ENCODE assay signal across 2 cellular contexts in the genomic region with DNA sequence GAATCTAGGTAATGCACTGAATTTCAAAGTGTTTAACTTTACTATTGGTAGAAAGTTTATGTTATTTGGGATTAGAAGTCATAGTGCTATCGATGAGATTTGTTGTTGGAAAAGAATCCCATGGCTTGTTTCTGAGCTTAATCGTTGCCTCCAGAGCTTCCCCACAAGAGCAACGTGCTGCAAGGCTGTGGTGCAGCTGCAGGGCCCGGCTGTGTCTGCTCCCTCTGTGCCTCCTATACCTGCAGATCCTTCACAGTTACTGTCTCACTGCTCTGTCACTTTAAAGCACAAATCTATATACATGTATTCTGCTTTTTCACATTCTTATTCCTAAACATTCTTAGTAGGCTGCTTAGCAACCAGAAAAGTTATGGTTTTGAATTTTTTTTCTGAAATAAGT.
TF ChIP-seq lines count a peak whose summit lies in the region.

No MANE protein-coding gene starts in this region.

TF ChIP-seq in GM23338, 12 proteins besides CTCF, POLR2A, EP300 and RAD21 (continues in another document):
- TF ChIP-seq REST (IDR thresholded peaks at IDR 0.05; ENCODE audit: unreplicated experiment) (no peak), JUNB (IDR thresholded peaks at IDR 0.05; ENCODE audit: unreplicated experiment) (no peak), EZH2phosphoT487 (IDR thresholded peaks at IDR 0.05; ENCODE audit: unreplicated experiment) (no peak), ZNF114 (CRISPR knock-in tag; IDR thresholded peaks at IDR 0.05) (no peak), ZNF331 (CRISPR knock-in tag; IDR thresholded peaks at IDR 0.05; ENCODE audit: low read depth) (no peak), CREB1 (CRISPR knock-in tag; IDR thresholded peaks at IDR 0.05; ENCODE audit: low read depth) (no peak), STAT1 (IDR thresholded peaks at IDR 0.05; ENCODE audit: unreplicated experiment) (no peak), POLR2AphosphoS5 (IDR thresholded peaks at IDR 0.05; ENCODE audit: low read depth) (no peak), EZH2 (IDR thresholded peaks at IDR 0.05; ENCODE audit: low read depth, unreplicated experiment) (no peak)
- TF ChIP-seq, protein P1, sequence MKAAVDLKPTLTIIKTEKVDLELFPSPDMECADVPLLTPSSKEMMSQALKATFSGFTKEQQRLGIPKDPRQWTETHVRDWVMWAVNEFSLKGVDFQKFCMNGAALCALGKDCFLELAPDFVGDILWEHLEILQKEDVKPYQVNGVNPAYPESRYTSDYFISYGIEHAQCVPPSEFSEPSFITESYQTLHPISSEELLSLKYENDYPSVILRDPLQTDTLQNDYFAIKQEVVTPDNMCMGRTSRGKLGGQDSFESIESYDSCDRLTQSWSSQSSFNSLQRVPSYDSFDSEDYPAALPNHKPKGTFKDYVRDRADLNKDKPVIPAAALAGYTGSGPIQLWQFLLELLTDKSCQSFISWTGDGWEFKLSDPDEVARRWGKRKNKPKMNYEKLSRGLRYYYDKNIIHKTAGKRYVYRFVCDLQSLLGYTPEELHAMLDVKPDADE (IDR thresholded peaks at IDR 0.05): no peak

TF ChIP-seq in H1, 55 proteins besides CTCF, POLR2A, EP300 and RAD21:
- no peak for TF ChIP-seq TAF1 (IDR thresholded peaks at IDR 0.05; ENCODE audit: low read depth, low read length)
- TF ChIP-seq SP2 (IDR thresholded peaks at IDR 0.05; ENCODE audit: low read length): no peak
- TF ChIP-seq SP4 (IDR thresholded peaks at IDR 0.05; ENCODE audit: low read length): no peak
- no peak for TF ChIP-seq ASH2L (IDR thresholded peaks at IDR 0.05; ENCODE audit: low read length)
- TF ChIP-seq USF2 (IDR thresholded peaks at IDR 0.05; ENCODE audit: low read length): no peak
- no peak for TF ChIP-seq ZNF274 (IDR thresholded peaks at IDR 0.05; ENCODE audit: borderline replicate concordance, extremely low read depth, low read length)
- TF ChIP-seq BCL11A (IDR thresholded peaks at IDR 0.05; ENCODE audit: low read depth in 2 of 2, low read length in 2 of 2): no peak
- no peak for TF ChIP-seq CHD2 (IDR thresholded peaks at IDR 0.05; ENCODE audit: low read length)
- no peak for TF ChIP-seq CHD1 (IDR thresholded peaks at IDR 0.05; ENCODE audit: low read depth, low read length)
- no peak for TF ChIP-seq RXRA (IDR thresholded peaks at IDR 0.05; ENCODE audit: insufficient read depth, low read depth, low read length)
- no peak for TF ChIP-seq TEAD4 (IDR thresholded peaks at IDR 0.05; ENCODE audit: low read depth, low read length)
- no peak for TF ChIP-seq HDAC2 (IDR thresholded peaks at IDR 0.05; ENCODE audit: borderline replicate concordance in 1 of 2, low read depth in 2 of 2, low read length in 2 of 2)
